In genomic region chr2:191501390-191502168, GRCh38 we compare ENCODE assay signal across 9 cellular contexts.
DNase-seq lines count a peak whose midpoint lies in the region; ATAC-seq and TF ChIP-seq lines count a peak whose summit lies in the region.
"Had no signal": no experiment of that assay in that cellular context is flagged by ENCODE, and none has a peak within 500 bp of the region (broad histone marks: within the 10 kb centered on the region; RNA-seq: fewer than 3 reads in every experiment).

No MANE protein-coding gene starts in this region.

- H3K9me3 ChIP-seq in mesenchymal stem cell (ENCODE audit: control insufficient read depth, low read length): no peaks in the 10 kb centered on the region

- peak overlapping the region; percentile 30 for H4K91ac ChIP-seq in mesenchymal stem cell (ENCODE audit: low read length)

- no peak overlapping the region for H4K8ac ChIP-seq in mesenchymal stem cell (ENCODE audit: low read length)

- peak overlapping the region in 1 of 2 experiments; percentile 81 for H2BK12ac ChIP-seq in mesenchymal stem cell (ENCODE audit: low read length in 2 of 2)

- H3K4me2 ChIP-seq in mesenchymal stem cell (ENCODE audit: low read length, poor library complexity, severe bottlenecking): no peak overlapping the region

- H3K4me3 ChIP-seq in AG04449 (ENCODE audit: low read depth, low read length) (no peak overlapping the region), mesenchymal stem cell (ENCODE audit: insufficient read depth in 1 of 2, low read depth in 1 of 2, low read length in 2 of 2) (no peak overlapping the region)

- peak overlapping the region; percentile 18 for H2AFZ ChIP-seq in mesenchymal stem cell (ENCODE audit: low read depth, low read length)

- H3K27ac ChIP-seq in mesenchymal stem cell (ENCODE audit: low read length, poor library complexity, severe bottlenecking): no peak overlapping the region

- DNase-seq in AG04449 (ENCODE audit: low read depth, low spot score) (no peak), Kasumi-1 (lab: John Stamatoyannopoulos, UW) (peak; percentile 54 to 55), chondrocyte (ENCODE audit: low spot score) (no peak), mesenchymal stem cell (peak; percentile 65), putamen (ENCODE audit: low spot score) (no peak), posterior cingulate gyrus (no peak)
- no peak for DNase-seq in activated CD4-positive, CD25-positive, alpha-beta regulatory T cell (lab: John Stamatoyannopoulos, UW)
- DNase-seq: activated CD4-positive, CD25-positive, alpha-beta regulatory T cell treated with anti-CD3 and anti-CD28 coated beads, Interleukin-2, amount 50 U/mL, for 72 hours had no signal

- POLR2A ChIA-PET in AG04449 (lab: Yijun Ruan, JAX): interaction anchor here (0.9 to 1.2 kb wide), 3 partner anchors 15 to 336 kb away, joined by 3 to 5 read pairs (median 3); no protein-coding TSS in a partner anchor

- H3K14ac ChIP-seq in mesenchymal stem cell (ENCODE audit: low read length in 2 of 2): no peak overlapping the region

- peak overlapping the region; percentile 65 for H2BK120ac ChIP-seq in mesenchymal stem cell (ENCODE audit: low read depth, low read length)

- CTCF ChIA-PET in AG04449 (lab: Yijun Ruan, JAX): interaction anchor here (0.6 to 6.8 kb wide), 86 partner anchors 8 to 661 kb away, joined by 3 to 209 read pairs (median 5); partner anchors contain the start of gene MYO1B

- H3K36me3 Mint-ChIP-seq in chondrocyte (ENCODE audit: low read depth): no peaks in the 10 kb centered on the region
- H3K36me3 Mint-ChIP-seq in activated T-helper 17 cell treated with anti-CD3 and anti-CD28 coated beads, Interleukin-2, amount 50 U/mL, for 72 hours (ENCODE audit: low read depth): no peaks in the 10 kb centered on the region

- H3K9me3 Mint-ChIP-seq in chondrocyte (ENCODE audit: low read depth): peaks cover 2% of the 10 kb centered on the region
- no peaks in the 10 kb centered on the region for H3K9me3 Mint-ChIP-seq in activated T-helper 17 cell treated with anti-CD3 and anti-CD28 coated beads, Interleukin-2, amount 50 U/mL, for 72 hours

- H3K79me1 ChIP-seq in mesenchymal stem cell (replicated peaks; ENCODE audit: low read length, poor library complexity, severe bottlenecking): no peaks in the 10 kb centered on the region

- peak overlapping the region; percentile 43 for H2AK5ac ChIP-seq in mesenchymal stem cell (ENCODE audit: low read length, severe bottlenecking)

- intact Hi-C loops in posterior cingulate gyrus (cut with DNase I): loop anchor here (5.0 kb wide), 1 partner anchor 284 kb away; no protein-coding TSS in a partner anchor

- H3K4me1 Mint-ChIP-seq in chondrocyte (ENCODE audit: low read depth): peaks cover 15% of the 10 kb centered on the region
- no peaks in the 10 kb centered on the region for H3K4me1 Mint-ChIP-seq in activated T-helper 17 cell treated with anti-CD3 and anti-CD28 coated beads, Interleukin-2, amount 50 U/mL, for 72 hours

- peak overlapping the region in 1 of 2 experiments; percentile 59 for H3K18ac ChIP-seq in mesenchymal stem cell (ENCODE audit: low read depth in 1 of 2, low read length in 2 of 2)

- no peak overlapping the region for H3K4ac ChIP-seq in mesenchymal stem cell (ENCODE audit: low read depth in 1 of 2, low read length in 2 of 2)

- H3K36me3 ChIP-seq in mesenchymal stem cell (ENCODE audit: control insufficient read depth in 1 of 2, insufficient read depth in 2 of 2, low read depth in 1 of 2, low read length in 2 of 2): no peaks in the 10 kb centered on the region

- no peak overlapping the region for H3K4me3 Mint-ChIP-seq in chondrocyte (ENCODE audit: unreplicated experiment)
- H3K4me3 Mint-ChIP-seq in activated T-helper 17 cell treated with anti-CD3 and anti-CD28 coated beads, Interleukin-2, amount 50 U/mL, for 72 hours: no peak overlapping the region

- 61% methylated on average over 2 of the region's 5 CpGs for whole genome bisulfite sequencing in mesenchymal stem cell

- peak; percentile 34 for TF ChIP-seq CTCF in AG04449 (IDR thresholded peaks at IDR 0.05; ENCODE audit: insufficient read depth, low read length, missing control alignments)
- TF ChIP-seq CTCF in chondrocyte (IDR thresholded peaks at IDR 0.05): peak; percentile 92

- no peak overlapping the region for H2BK15ac ChIP-seq in mesenchymal stem cell (ENCODE audit: low read depth, poor library complexity, severe bottlenecking)

- H3K27me3 Mint-ChIP-seq in chondrocyte (ENCODE audit: low read depth): no peaks in the 10 kb centered on the region
- peaks cover 21% of the 10 kb centered on the region for H3K27me3 Mint-ChIP-seq in activated T-helper 17 cell treated with anti-CD3 and anti-CD28 coated beads, Interleukin-2, amount 50 U/mL, for 72 hours

- H3K27ac Mint-ChIP-seq in chondrocyte (ENCODE audit: unreplicated experiment): no peak overlapping the region
- no peak overlapping the region for H3K27ac Mint-ChIP-seq in activated T-helper 17 cell treated with anti-CD3 and anti-CD28 coated beads, Interleukin-2, amount 50 U/mL, for 72 hours

- H3K4me1 ChIP-seq in mesenchymal stem cell (ENCODE audit: control insufficient read depth, insufficient read depth, low read depth, low read length): peaks cover 4% of the 10 kb centered on the region

- ATAC-seq in activated T-helper 17 cell treated with anti-CD3 and anti-CD28 coated beads, Interleukin-2, amount 50 U/mL, for 72 hours (replicated peaks): no peak

- no peak overlapping the region for H3K23ac ChIP-seq in mesenchymal stem cell (ENCODE audit: low read length in 2 of 2)

- H3K27me3 ChIP-seq in mesenchymal stem cell (ENCODE audit: control insufficient read depth in 1 of 2, insufficient read depth in 1 of 2, low read length in 2 of 2): no peaks in the 10 kb centered on the region

- no peak overlapping the region for H2BK5ac ChIP-seq in mesenchymal stem cell (ENCODE audit: low read depth, low read length, poor library complexity, severe bottlenecking)

- H3K9ac ChIP-seq in mesenchymal stem cell (ENCODE audit: low read length): peak overlapping the region; percentile 61

Comparison
In these comparisons a context has a peak if more than half of its experiments do, and no peak if none do; other contexts are left out.
1. DNase-seq: peak in Kasumi-1 (2 of 2) and mesenchymal stem cell (single experiment); none in AG04449 (single experiment), chondrocyte (single experiment), activated CD4-positive, CD25-positive, alpha-beta regulatory T cell (0 of 4), putamen (single experiment) and posterior cingulate gyrus (0 of 10).